Comparison of ENCODE assay signal across 22 cellular contexts in the genomic region with DNA sequence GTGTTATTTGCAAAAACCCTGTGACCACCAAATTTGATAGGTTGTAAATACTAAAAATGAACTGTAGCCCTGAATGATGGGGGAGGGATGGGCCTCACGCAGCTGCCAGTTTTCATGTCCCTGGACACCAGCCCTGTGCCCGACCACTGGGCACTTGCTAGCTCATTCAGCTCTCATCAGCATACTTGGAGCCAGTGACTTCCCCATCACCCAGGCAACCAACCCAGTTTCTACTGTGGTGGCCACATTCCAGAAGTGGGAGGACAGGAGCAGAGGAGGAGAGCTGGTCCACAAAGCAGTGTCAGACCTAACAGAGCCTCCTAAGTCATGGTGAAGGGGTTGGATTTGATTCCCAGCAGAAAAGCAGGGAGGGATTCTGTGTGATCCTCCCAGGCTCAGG.
DNase-seq lines count a peak whose midpoint lies in the region; ATAC-seq and TF ChIP-seq lines count a peak whose summit lies in the region.
"Had no signal": no experiment of that assay in that cellular context is flagged by ENCODE, and none has a peak within 500 bp of the region (broad histone marks: within the 10 kb centered on the region; RNA-seq: fewer than 3 reads in every experiment).

No MANE protein-coding gene starts in this region.

- intact Hi-C loops in tibial artery (cut with DNase I; ENCODE audit: low total_unique reads), result no loop called here

- H3K27ac ChIP-seq in caudate nucleus (ENCODE audit: low read depth, low read length), result peak overlapping the region; percentile 85
- no peak overlapping the region for H3K27ac ChIP-seq in tibial artery
- H3K27ac ChIP-seq: C4-2B, neutrophil had no signal

- no peaks in the 10 kb centered on the region for H3K9me3 ChIP-seq in tibial artery
- H3K9me3 ChIP-seq: neutrophil had no signal

- no peaks in the 10 kb centered on the region for H3K36me3 ChIP-seq in tibial artery
- H3K36me3 ChIP-seq: neutrophil had no signal

- in situ Hi-C loops in G401 (cut with HindIII; ENCODE audit: low sequenced_read_pairs), result no loop called here

- DNase-seq in G401 (ENCODE audit: low spot score) (peak; percentile 90), caudate nucleus (lab: John Stamatoyannopoulos, UW) (peak in 54 of 61 donors; percentile 7 to 84 (median 44)), left kidney (ENCODE audit: low read depth, low spot score) (peak; percentile 45), renal cortical epithelial cell (ENCODE audit: low read depth) (peak; percentile 58), NCI-H1417 treated with DMSO at 0.1 percent for 48 hours (lab: John Stamatoyannopoulos, UW) (no peak), tibial artery (no peak), NCI-H1694 (lab: John Stamatoyannopoulos, UW) (no peak)
- DNase-seq: ACHN; activated B cell treated with CpG ODN at 0.5 μM for 24 hours; activated CD4-positive, alpha-beta T cell treated with anti-CD3 and anti-CD28 coated beads, Interleukin-2, amount 50 U/mL, for 48 hours; activated effector memory CD4-positive, alpha-beta T cell treated with Interleukin-2 at 50 U/mL for 16 hours; activated naive CD8-positive, alpha-beta T cell treated with anti-CD3 and anti-CD28 coated beads, Interleukin-2, amount 10 ng/mL, durations not matched to agents 7 days and 5 days; MM.1S; NCI-H2171 treated with DMSO at 0.1 percent for 48 hours; NCI-H748 treated with DMSO at 0.1 percent for 48 hours; right cardiac atrium; SHP77; stimulated activated naive CD8-positive, alpha-beta T cell treated with anti-CD3 and anti-CD28 coated beads, Interleukin-15, amount 100 ng/mL, for 72 hours; T1000 had no signal

- no peaks in the 10 kb centered on the region for H3K4me1 ChIP-seq in tibial artery

- no peak for TF ChIP-seq CTCF in tibial artery (IDR thresholded peaks at IDR 0.05)

- no peak overlapping the region for H3K4me3 ChIP-seq in tibial artery

- no peaks in the 10 kb centered on the region for H3K27me3 ChIP-seq in tibial artery
- H3K27me3 ChIP-seq: neutrophil had no signal

- no peak for ATAC-seq in HG03469 (IDR thresholded peaks at IDR 0.05; ENCODE audit: unreplicated experiment)
- ATAC-seq: right cardiac atrium; stimulated activated naive CD8-positive, alpha-beta T cell treated with anti-CD3 and anti-CD28 coated beads, Interleukin-15, amount 100 ng/mL, for 72 hours had no signal

Comparison
In these comparisons a context has a peak if more than half of its experiments do, and no peak if none do; other contexts are left out.
1. DNase-seq: peak in G401 (single experiment), caudate nucleus (54 of 61), left kidney (single experiment) and renal cortical epithelial cell (single experiment); none in NCI-H1417 treated with DMSO at 0.1 percent for 48 hours (single experiment), tibial artery (0 of 2) and NCI-H1694 (single experiment).